15 cellular contexts compared by ENCODE assay signal in genomic region chr2:17303054-17303453, GRCh38.
A peak's percentile ranks its signal among the peaks of the same experiment; 100 is the strongest.
DNase-seq lines count a peak whose midpoint lies in the region; ATAC-seq and TF ChIP-seq lines count a peak whose summit lies in the region.
"Had no signal": no experiment of that assay in that cellular context is flagged by ENCODE, and none has a peak within 500 bp of the region (broad histone marks: within the 10 kb centered on the region; RNA-seq: fewer than 3 reads in every experiment).

No MANE protein-coding gene starts in this region.

- TF ChIP-seq POLR2A in breast epithelium (IDR thresholded peaks at IDR 0.05) (no peak), upper lobe of left lung (IDR thresholded peaks at IDR 0.05) (no peak)

- TF ChIP-seq CTCF in MCF 10A (IDR thresholded peaks at IDR 0.05; ENCODE audit: unreplicated experiment) (no peak), breast epithelium (IDR thresholded peaks at IDR 0.05) (no peak), RWPE1 (conservative IDR thresholded peaks at IDR 0.05; ENCODE audit: low read depth) (no peak), fibroblast of the aortic adventitia (IDR thresholded peaks at IDR 0.05; ENCODE audit: insufficient read depth, low read length) (no peak), upper lobe of left lung (IDR thresholded peaks at IDR 0.05) (no peak)

- H3K4me3 ChIP-seq in breast epithelium (no peak overlapping the region), fibroblast of the aortic adventitia (ENCODE audit: low read depth, low read length) (no peak overlapping the region), upper lobe of left lung (no peak overlapping the region)
- H3K4me3 ChIP-seq: K562 had no signal

- no TSS peak for BruUV-seq in MCF 10A (replicated peaks; lab: Mats Ljungman, UMichigan)

- DNase-seq in MCF 10A (ENCODE audit: unreplicated experiment) = peak; percentile 90
- no peak for DNase-seq in breast epithelium (ENCODE audit: low spot score in 2 of 2)
- peak; percentile 80 for DNase-seq in RWPE1 (ENCODE audit: low spot score)
- peak; percentile 11 for DNase-seq in fibroblast of the aortic adventitia (ENCODE audit: low read depth)
- no peak for DNase-seq in stimulated activated naive B cell treated with anti-CD40 and anti-IgM and Interleukin-4, amounts not matched to agents 10 μg/mL and 1 μg/mL and 100 μg/mL, for 72 hours
- DNase-seq in effector memory CD8-positive, alpha-beta T cell = no peak
- DNase-seq in upper lobe of left lung = no peak
- DNase-seq: activated CD4-positive, alpha-beta memory T cell treated with anti-CD3 and anti-CD28 coated beads for 36 hours; activated effector memory CD4-positive, alpha-beta T cell treated with Interleukin-2 at 50 U/mL for 16 hours; Caco-2; NCI-H1930; stimulated activated CD4-positive, alpha-beta T cell treated with anti-CD3 and anti-CD28 coated beads, Interleukin-12 subunit alpha, Interleukin-12 subunit beta, amount 100 ng/mL, for 4 hours had no signal

- CTCF ChIA-PET in MCF 10A (lab: Yijun Ruan, JAX) (interaction anchor here (0.6 to 2.2 kb wide), 5 partner anchors 7 to 529 kb away, joined by 3 to 13 read pairs (median 4); no protein-coding TSS in a partner anchor), RWPE1 (lab: Yijun Ruan, JAX) (no interaction called here)

- no peaks in the 10 kb centered on the region for H3K27me3 Mint-ChIP-seq in MCF 10A (ENCODE audit: insufficient read depth, unreplicated experiment)
- H3K27me3 Mint-ChIP-seq in stimulated activated naive B cell treated with anti-CD40 and anti-IgM and Interleukin-4, amounts not matched to agents 10 μg/mL and 1 μg/mL and 100 μg/mL, for 72 hours = peaks cover 0 to 8% of the 10 kb centered on the region in 2 donors
- H3K27me3 Mint-ChIP-seq in effector memory CD8-positive, alpha-beta T cell = no peaks in the 10 kb centered on the region
- H3K27me3 Mint-ChIP-seq: activated CD4-positive, alpha-beta memory T cell treated with anti-CD3 and anti-CD28 coated beads for 36 hours had no signal

- H3K27ac ChIP-seq in breast epithelium = no peak overlapping the region
- no peak overlapping the region for H3K27ac ChIP-seq in RWPE1
- no peak overlapping the region for H3K27ac ChIP-seq in upper lobe of left lung
- H3K27ac ChIP-seq: neutrophil had no signal

- peak overlapping the region; percentile 55 for H3K27ac Mint-ChIP-seq in MCF 10A (ENCODE audit: low read depth, unreplicated experiment)
- H3K27ac Mint-ChIP-seq in stimulated activated naive B cell treated with anti-CD40 and anti-IgM and Interleukin-4, amounts not matched to agents 10 μg/mL and 1 μg/mL and 100 μg/mL, for 72 hours = no peak overlapping the region
- H3K27ac Mint-ChIP-seq in effector memory CD8-positive, alpha-beta T cell = no peak overlapping the region
- H3K27ac Mint-ChIP-seq: activated CD4-positive, alpha-beta memory T cell treated with anti-CD3 and anti-CD28 coated beads for 36 hours had no signal

- intact Hi-C loops in MCF 10A (cut with micrococcal nuclease) = loop anchor here (10.0 kb wide), 1 partner anchor 242 kb away; the partner anchor contains the start of gene VSNL1
- intact Hi-C loops in breast epithelium (cut with DNase I; ENCODE audit: low total_unique reads) = no loop called here

- no peaks in the 10 kb centered on the region for H3K36me3 ChIP-seq in breast epithelium
- H3K36me3 ChIP-seq in upper lobe of left lung = no peaks in the 10 kb centered on the region
- H3K36me3 ChIP-seq: neutrophil had no signal

- H3K9me3 ChIP-seq in breast epithelium (no peaks in the 10 kb centered on the region), upper lobe of left lung (no peaks in the 10 kb centered on the region)
- H3K9me3 ChIP-seq: Caco-2, neutrophil had no signal

- H3K27me3 ChIP-seq in breast epithelium (no peaks in the 10 kb centered on the region), upper lobe of left lung (no peaks in the 10 kb centered on the region)
- H3K27me3 ChIP-seq: neutrophil had no signal

- no peak for TF ChIP-seq EP300 in upper lobe of left lung (IDR thresholded peaks at IDR 0.05)

- H3K4me1 ChIP-seq in breast epithelium (no peaks in the 10 kb centered on the region), upper lobe of left lung (no peaks in the 10 kb centered on the region)
- H3K4me1 ChIP-seq: Caco-2 had no signal

- WGBS in upper lobe of left lung, 2 donors = 79 to 85% methylated on average over 4 of the region's 4 CpGs

- H3K9me3 Mint-ChIP-seq in MCF 10A (ENCODE audit: unreplicated experiment) = no peaks in the 10 kb centered on the region
- peaks cover 0 to 4% of the 10 kb centered on the region in 2 donors for H3K9me3 Mint-ChIP-seq in stimulated activated naive B cell treated with anti-CD40 and anti-IgM and Interleukin-4, amounts not matched to agents 10 μg/mL and 1 μg/mL and 100 μg/mL, for 72 hours
- H3K9me3 Mint-ChIP-seq in effector memory CD8-positive, alpha-beta T cell = peaks cover 11 to 26% of the 10 kb centered on the region in 2 donors
- H3K9me3 Mint-ChIP-seq: activated CD4-positive, alpha-beta memory T cell treated with anti-CD3 and anti-CD28 coated beads for 36 hours had no signal

- no peak for ATAC-seq in stimulated activated naive B cell treated with anti-CD40 and anti-IgM and Interleukin-4, amounts not matched to agents 10 μg/mL and 1 μg/mL and 100 μg/mL, for 72 hours (replicated peaks)
- ATAC-seq in effector memory CD8-positive, alpha-beta T cell (replicated peaks) = no peak
- no peak for ATAC-seq in upper lobe of left lung (ENCODE audit: low FRiP score in 2 of 2)
- no peak for ATAC-seq in GM19035 (IDR thresholded peaks at IDR 0.05; ENCODE audit: unreplicated experiment)
- ATAC-seq: K562 had no signal

- H3K4me1 Mint-ChIP-seq in MCF 10A (ENCODE audit: insufficient read depth, unreplicated experiment) = peaks cover 24% of the 10 kb centered on the region
- H3K4me1 Mint-ChIP-seq in stimulated activated naive B cell treated with anti-CD40 and anti-IgM and Interleukin-4, amounts not matched to agents 10 μg/mL and 1 μg/mL and 100 μg/mL, for 72 hours = no peaks in the 10 kb centered on the region
- H3K4me1 Mint-ChIP-seq in effector memory CD8-positive, alpha-beta T cell (ENCODE audit: low read depth in 2 of 2) = no peaks in the 10 kb centered on the region

- H3K36me3 Mint-ChIP-seq in MCF 10A (ENCODE audit: insufficient read depth, unreplicated experiment) = peaks cover 6% of the 10 kb centered on the region
- H3K36me3 Mint-ChIP-seq in stimulated activated naive B cell treated with anti-CD40 and anti-IgM and Interleukin-4, amounts not matched to agents 10 μg/mL and 1 μg/mL and 100 μg/mL, for 72 hours = no peaks in the 10 kb centered on the region
- H3K36me3 Mint-ChIP-seq in effector memory CD8-positive, alpha-beta T cell (ENCODE audit: insufficient read depth) = no peaks in the 10 kb centered on the region
- H3K36me3 Mint-ChIP-seq: activated CD4-positive, alpha-beta memory T cell treated with anti-CD3 and anti-CD28 coated beads for 36 hours had no signal

- POLR2A ChIA-PET in MCF 10A (lab: Yijun Ruan, JAX) = interaction anchor here (0.7 kb wide), 2 partner anchors 31 to 330 kb away, joined by 3 read pairs; no protein-coding TSS in a partner anchor
- POLR2A ChIA-PET in RWPE1 (lab: Yijun Ruan, JAX; ENCODE audit: low non-redundant PET) = interaction anchor here (0.6 kb wide), 1 partner anchor 86 kb away, joined by 4 read pairs; no protein-coding TSS in a partner anchor

- H3K4me3 Mint-ChIP-seq in MCF 10A (ENCODE audit: unreplicated experiment) = no peak overlapping the region
- no peak overlapping the region for H3K4me3 Mint-ChIP-seq in stimulated activated naive B cell treated with anti-CD40 and anti-IgM and Interleukin-4, amounts not matched to agents 10 μg/mL and 1 μg/mL and 100 μg/mL, for 72 hours
- no peak overlapping the region for H3K4me3 Mint-ChIP-seq in effector memory CD8-positive, alpha-beta T cell
- H3K4me3 Mint-ChIP-seq: activated CD4-positive, alpha-beta memory T cell treated with anti-CD3 and anti-CD28 coated beads for 36 hours had no signal

Comparison
In these comparisons a context has a peak if more than half of its experiments do, and no peak if none do; other contexts are left out.
1. DNase-seq: peak in MCF 10A (single experiment), RWPE1 (single experiment) and fibroblast of the aortic adventitia (single experiment); none in breast epithelium (0 of 2), stimulated activated naive B cell treated with anti-CD40 and anti-IgM and Interleukin-4, amounts not matched to agents 10 μg/mL and 1 μg/mL and 100 μg/mL, for 72 hours (single experiment), effector memory CD8-positive, alpha-beta T cell (0 of 3) and upper lobe of left lung (0 of 2).